Comparison of ENCODE assay signal across 27 cellular contexts in genomic region chr7:44440577-44441078, GRCh38.
"Had no signal": no experiment of that assay in that cellular context is flagged by ENCODE, and none has a peak within 500 bp of the region (broad histone marks: within the 10 kb centered on the region; RNA-seq: fewer than 3 reads in every experiment).

No MANE protein-coding gene starts in this region.

- H3K36me3 ChIP-seq: prostate gland, thyroid gland, upper lobe of right lung had no signal

- H2AFZ ChIP-seq: hepatocyte had no signal

- H3K9me3 Mint-ChIP-seq: activated naive CD4-positive, alpha-beta T cell treated with anti-CD3 and anti-CD28 coated beads for 36 hours; activated T-helper 2 cell treated with anti-CD3 and anti-CD28 coated beads, Interferon-gamma antibody, Interleukin-2, Interleukin-4, amounts not matched to agents 10 μg/mL and 5 μg/mL and 100 μg/mL, durations not matched to agents 14 hours and 24 hours and 36 hours; brain; immature natural killer cell; mesothelial cell of epicardium; natural killer cell; T-cell; WTC11 had no signal

- H3K4me3 Mint-ChIP-seq: activated naive CD4-positive, alpha-beta T cell treated with anti-CD3 and anti-CD28 coated beads for 36 hours; brain; immature natural killer cell; mesothelial cell of epicardium; natural killer cell; T-cell; WTC11 had no signal

- ATAC-seq: natural killer cell; stimulated activated naive CD8-positive, alpha-beta T cell treated with anti-CD3 and anti-CD28 coated beads, Interleukin-15, Interleukin-2, amounts not matched to agents 100 U/mL and 50 U/mL, for 24 hours; T-cell; upper lobe of right lung; WTC11 had no signal

- H3K27me3 ChIP-seq: hepatocyte, spleen, thyroid gland, upper lobe of right lung had no signal

- H3K36me3 Mint-ChIP-seq: natural killer cell had no signal

- H3K4me2 ChIP-seq: hepatocyte had no signal

- H3K27me3 Mint-ChIP-seq: brain, T-cell had no signal

- H3K27ac ChIP-seq: hepatocyte, prostate gland, spleen, thyroid gland, upper lobe of right lung had no signal

- H3K4me1 ChIP-seq: prostate gland, thyroid gland had no signal

- H3K27ac Mint-ChIP-seq: activated naive CD4-positive, alpha-beta T cell treated with anti-CD3 and anti-CD28 coated beads for 36 hours; activated T-helper 2 cell treated with anti-CD3 and anti-CD28 coated beads, Interferon-gamma antibody, Interleukin-2, Interleukin-4, amounts not matched to agents 10 μg/mL and 5 μg/mL and 100 μg/mL, durations not matched to agents 14 hours and 24 hours and 36 hours; brain; mesothelial cell of epicardium; natural killer cell; T-cell; WTC11 had no signal

- H3K9me3 ChIP-seq: prostate gland, spleen, thyroid gland, upper lobe of right lung had no signal

- DNase-seq: activated CD4-positive, alpha-beta T cell treated with anti-CD3 and anti-CD28 coated beads, Interleukin-2, amount 50 U/mL, for 48 hours; activated naive CD4-positive, alpha-beta T cell treated with anti-CD3 and anti-CD28 coated beads for 36 hours; aorta; caudate nucleus; dermis blood vessel endothelial cell; effector CD8-positive, alpha-beta T cell; glutamatergic neuron; immature natural killer cell; kidney glomerular epithelial cell; left ventricle myocardium superior; mammary epithelial cell; natural killer cell; spleen; stimulated activated CD4-positive, alpha-beta T cell treated with anti-CD3 and anti-CD28 coated beads, Interleukin-4, amount 100 ng/mL, for 24 hours; stimulated activated naive CD8-positive, alpha-beta T cell treated with anti-CD3 and anti-CD28 coated beads, Interleukin-15, Interleukin-2, amounts not matched to agents 100 U/mL and 50 U/mL, for 24 hours; substantia nigra; T-cell; T-helper 9 cell; thyroid gland; upper lobe of right lung had no signal

- FAIRE-seq: frontal cortex had no signal

- H3K4me1 Mint-ChIP-seq: mesothelial cell of epicardium, WTC11 had no signal

- H3K4me3 ChIP-seq: hepatocyte, prostate gland, spleen, thyroid gland, upper lobe of right lung had no signal
